In genomic region chr16:55811811-55812210, GRCh38 we compare ENCODE assay signal across 34 cellular contexts. TPM values are rescaled to one million over a fixed set of nuclear protein-coding genes. Genes with fewer than 3 reads are reported as not detected.
"Had no signal": no experiment of that assay in that cellular context is flagged by ENCODE, and none has a peak within 500 bp of the region (broad histone marks: within the 10 kb centered on the region; RNA-seq: fewer than 3 reads in every experiment).

No MANE protein-coding gene starts in this region.

- H3K9me3 Mint-ChIP-seq: activated B cell treated with CpG ODN at 0.5 μM for 24 hours; activated CD8-positive, alpha-beta T cell treated with anti-CD3 and anti-CD28 coated beads for 36 hours; activated T-cell treated with anti-CD3 and anti-CD28 coated beads, Interleukin-2, amount 50 U/mL, for 24 hours; activated T-helper 17 cell treated with anti-CD3 and anti-CD28 coated beads, Interleukin-2, amount 50 U/mL, for 72 hours; dendritic cell treated with granulocyte-macrophage colony-stimulating factor and Interleukin-4, amounts not matched to agents 40 ng/mL and 50 ng/mL, for 4 days; endodermal cell; T-helper 2 cell treated with Interferon-gamma antibody and Interleukin-4, amounts not matched to agents 5 μg/mL and 100 μg/mL, for 36 hours had no signal

- H3K27ac ChIP-seq: cardiac muscle cell, colonic mucosa, dorsolateral prefrontal cortex, WERI-Rb-1 had no signal

- H3K36me3 Mint-ChIP-seq: activated naive CD8-positive, alpha-beta T cell had no signal

- ATAC-seq: activated CD4-positive, CD25-positive, alpha-beta regulatory T cell treated with anti-CD3 and anti-CD28 coated beads, Interleukin-2, amount 50 U/mL, for 24 hours; activated CD8-positive, alpha-beta T cell treated with anti-CD3 and anti-CD28 coated beads for 36 hours; activated T-helper 17 cell treated with anti-CD3 and anti-CD28 coated beads, Interleukin-2, amount 50 U/mL, for 72 hours; esophagus mucosa; T-helper 17 cell had no signal

- H3K4me1 Mint-ChIP-seq: activated B cell treated with CpG ODN at 0.5 μM for 24 hours; activated T-helper 17 cell treated with anti-CD3 and anti-CD28 coated beads, Interleukin-2, amount 50 U/mL, for 72 hours; T-helper 17 cell had no signal

- H3K27ac Mint-ChIP-seq: activated B cell treated with CpG ODN at 0.5 μM for 24 hours; activated CD8-positive, alpha-beta T cell treated with anti-CD3 and anti-CD28 coated beads for 36 hours; activated naive CD8-positive, alpha-beta T cell; activated T-cell treated with anti-CD3 and anti-CD28 coated beads, Interleukin-2, amount 50 U/mL, for 24 hours; activated T-helper 17 cell treated with anti-CD3 and anti-CD28 coated beads, Interleukin-2, amount 50 U/mL, for 72 hours; dendritic cell treated with granulocyte-macrophage colony-stimulating factor and Interleukin-4, amounts not matched to agents 40 ng/mL and 50 ng/mL, for 4 days; endodermal cell; T-helper 17 cell; T-helper 2 cell treated with Interferon-gamma antibody and Interleukin-4, amounts not matched to agents 5 μg/mL and 100 μg/mL, for 36 hours had no signal

- DNase-seq: activated B cell treated with CpG ODN at 0.5 μM for 24 hours; activated CD4-positive, alpha-beta T cell treated with anti-CD3 and anti-CD28 coated beads for 48 hours; activated CD4-positive, alpha-beta T cell treated with anti-CD3 and anti-CD28 coated beads, Interleukin-2, amount 50 U/mL, for 1 hour; activated CD4-positive, alpha-beta T cell treated with anti-CD3 and anti-CD28 coated beads, Interleukin-2, amount 50 U/mL, for 48 hours; activated CD8-positive, alpha-beta memory T cell treated with anti-CD3 and anti-CD28 coated beads for 24 hours; activated CD8-positive, alpha-beta T cell treated with anti-CD3 and anti-CD28 coated beads for 36 hours; activated effector memory CD4-positive, alpha-beta T cell treated with Interleukin-2 at 50 U/mL for 16 hours; activated gamma-delta T cell treated with Interleukin-2 at 50 U/mL for 16 hours; activated naive CD4-positive, alpha-beta T cell treated with anti-CD3 and anti-CD28 coated beads, Interleukin-2, amount 50 U/mL, for 16 hours; activated naive CD4-positive, alpha-beta T cell treated with Interleukin-2 at 50 U/mL for 16 hours; activated T-cell treated with anti-CD3 and anti-CD28 coated beads for 4 hours; activated T-cell treated with anti-CD3 and anti-CD28 coated beads, Interleukin-2, amount 50 U/mL, for 24 hours; amniotic stem cell; anterior cingulate cortex; central memory CD4-positive, alpha-beta T cell; cerebellar nuclear complex; colonic mucosa; dorsolateral prefrontal cortex; effector memory CD4-positive, alpha-beta T cell; foreskin fibroblast; T-helper 1 cell; T-helper 17 cell; T1000 had no signal

- H3K27me3 Mint-ChIP-seq: activated B cell treated with CpG ODN at 0.5 μM for 24 hours had no signal

- H3K4me3 ChIP-seq: cardiac muscle cell, colonic mucosa, dorsolateral prefrontal cortex had no signal

- H3K4me3 Mint-ChIP-seq: activated B cell treated with CpG ODN at 0.5 μM for 24 hours; activated CD8-positive, alpha-beta T cell treated with anti-CD3 and anti-CD28 coated beads for 36 hours; activated naive CD8-positive, alpha-beta T cell; activated T-cell treated with anti-CD3 and anti-CD28 coated beads, Interleukin-2, amount 50 U/mL, for 24 hours; activated T-helper 17 cell treated with anti-CD3 and anti-CD28 coated beads, Interleukin-2, amount 50 U/mL, for 72 hours; dendritic cell treated with granulocyte-macrophage colony-stimulating factor and Interleukin-4, amounts not matched to agents 40 ng/mL and 50 ng/mL, for 4 days; endodermal cell; T-helper 17 cell; T-helper 2 cell treated with Interferon-gamma antibody and Interleukin-4, amounts not matched to agents 5 μg/mL and 100 μg/mL, for 36 hours had no signal

RNA-seq across cellular contexts. Expression of gene CES1, which starts 21.1 kb away (rescaled TPM):
- total RNA-seq: activated B cell treated with CpG ODN at 0.5 μM for 24 hours; activated CD8-positive, alpha-beta T cell treated with anti-CD3 and anti-CD28 coated beads for 36 hours; activated T-helper 17 cell treated with anti-CD3 and anti-CD28 coated beads, Interleukin-2, amount 50 U/mL, for 72 hours; astrocyte; cardiac muscle cell; epithelial cell of proximal tubule had no signal
